ENCODE assay signal across 8 cellular contexts in genomic region chr3:55620361-55621025, GRCh38.
DNase-seq lines count a peak whose midpoint lies in the region; ATAC-seq and TF ChIP-seq lines count a peak whose summit lies in the region.

No MANE protein-coding gene starts in this region.

- ATAC-seq in GM18868 (IDR thresholded peaks at IDR 0.05; ENCODE audit: unreplicated experiment) (peak; percentile 76), HG03103 (IDR thresholded peaks at IDR 0.05; ENCODE audit: low read depth, unreplicated experiment) (peak; percentile 62), GM21737 (IDR thresholded peaks at IDR 0.05; ENCODE audit: unreplicated experiment) (no peak)

- no peaks in the 10 kb centered on the region for H3K36me3 Mint-ChIP-seq in mesothelial cell of epicardium

- H3K4me1 Mint-ChIP-seq in mesothelial cell of epicardium: peaks cover 42% of the 10 kb centered on the region

- H2AFZ ChIP-seq in SK-N-SH (ENCODE audit: low read depth): peak overlapping the region; percentile 44; the same call in 1 of the 2 replicates

- H3K9ac ChIP-seq in SK-N-SH: no peak overlapping the region

- no peaks in the 10 kb centered on the region for H3F3A ChIP-seq in SK-N-SH (replicated peaks; ENCODE audit: insufficient read depth)

- CTCF ChIA-PET in SK-N-SH (lab: Yijun Ruan, JAX): interaction anchor here (1.0 kb wide), 1 partner anchor 11 kb away, joined by 3 read pairs; no protein-coding TSS in a partner anchor

- no peak for TF ChIP-seq RAD21 in SK-N-SH (IDR thresholded peaks at IDR 0.05; ENCODE audit: low read length)

- POLR2A ChIA-PET in SK-N-SH (lab: Yijun Ruan, JAX): no interaction called here

- 52% methylated on average over 12 of the region's 12 CpGs for WGBS in SK-N-SH (ENCODE audit: low lambda C conversion rate)

- H3K4me2 ChIP-seq in SK-N-SH: peak overlapping the region; percentile 56

- DNase-seq in SK-N-SH (no peak), mesothelial cell of epicardium (ENCODE audit: low spot score in 2 of 2, unreplicated experiment in 2 of 2) (no peak), NCI-H1436 treated with DMSO at 0.1 percent for 48 hours (lab: John Stamatoyannopoulos, UW) (no peak), SHP77 (lab: John Stamatoyannopoulos, UW) (no peak), DMS153 (lab: John Stamatoyannopoulos, UW) (no peak)

- H3K9me2 ChIP-seq in SK-N-SH: no peaks in the 10 kb centered on the region

- H3K27ac ChIP-seq in SK-N-SH (ENCODE audit: low read depth in 2 of 2, low read length in 1 of 2): peak overlapping the region in 1 of 2 experiments; percentile 30; a peak in 2 of 4 replicates

- TF ChIP-seq EP300 in SK-N-SH (IDR thresholded peaks at IDR 0.05; ENCODE audit: borderline replicate concordance in 1 of 2, low read depth in 1 of 2, low read length in 1 of 2): no peak

- no peaks in the 10 kb centered on the region for H4K20me1 ChIP-seq in SK-N-SH (ENCODE audit: insufficient read depth)

- H3K9me3 ChIP-seq in SK-N-SH: no peaks in the 10 kb centered on the region

- H3K27me3 Mint-ChIP-seq in mesothelial cell of epicardium (ENCODE audit: low read depth): peaks cover 35% of the 10 kb centered on the region

- no peaks in the 10 kb centered on the region for H3K79me2 ChIP-seq in SK-N-SH (ENCODE audit: insufficient read depth)

- H3K4me3 ChIP-seq in SK-N-SH (ENCODE audit: low read depth in 2 of 2, low read length in 1 of 2): no peak overlapping the region

- H3K9me3 Mint-ChIP-seq in mesothelial cell of epicardium: peaks cover 5% of the 10 kb centered on the region

- H3K27ac Mint-ChIP-seq in mesothelial cell of epicardium: peak overlapping the region; percentile 54

- TF ChIP-seq CTCF in SK-N-SH (IDR thresholded peaks at IDR 0.05) (no peak), mesothelial cell of epicardium (IDR thresholded peaks at IDR 0.05; ENCODE audit: unreplicated experiment) (no peak)

- H3K4me3 Mint-ChIP-seq in mesothelial cell of epicardium: peak overlapping the region; percentile 45

- no peaks in the 10 kb centered on the region for H3K36me3 ChIP-seq in SK-N-SH (replicated peaks in 1 of 2; ENCODE audit: control insufficient read depth in 1 of 2, insufficient read depth in 2 of 2, low read length in 1 of 2)

- H3K4me1 ChIP-seq in SK-N-SH (ENCODE audit: control insufficient read depth in 1 of 2, insufficient read depth in 2 of 2, low read depth in 1 of 2, low read length in 1 of 2): peaks cover 3 to 5% of the 10 kb centered on the region in 2 experiments; a peak in 2 of 4 replicates

- no peaks in the 10 kb centered on the region for H3K27me3 ChIP-seq in SK-N-SH (ENCODE audit: insufficient read depth)

TF ChIP-seq in SK-N-SH, 30 proteins besides CTCF, POLR2A, EP300 and RAD21:
- TF ChIP-seq SMC3 (IDR thresholded peaks at IDR 0.05; ENCODE audit: low read depth, low read length) (no peak), YY1 (IDR thresholded peaks at IDR 0.05; ENCODE audit: low read depth) (no peak), MXI1 (IDR thresholded peaks at IDR 0.05; ENCODE audit: low read depth, low read length) (no peak), TCF12 (IDR thresholded peaks at IDR 0.05) (0 out of 2 replicates have a peak, but pooled peaks have one; percentile 14), PBX3 (IDR thresholded peaks at IDR 0.05) (peak; percentile 26), GABPA (IDR thresholded peaks at IDR 0.05; ENCODE audit: low read depth) (no peak), EZH2phosphoT487 (IDR thresholded peaks at IDR 0.05; ENCODE audit: borderline replicate concordance, low read depth) (no peak)
